ENCODE assay signal across 8 cellular contexts in the genomic region with DNA sequence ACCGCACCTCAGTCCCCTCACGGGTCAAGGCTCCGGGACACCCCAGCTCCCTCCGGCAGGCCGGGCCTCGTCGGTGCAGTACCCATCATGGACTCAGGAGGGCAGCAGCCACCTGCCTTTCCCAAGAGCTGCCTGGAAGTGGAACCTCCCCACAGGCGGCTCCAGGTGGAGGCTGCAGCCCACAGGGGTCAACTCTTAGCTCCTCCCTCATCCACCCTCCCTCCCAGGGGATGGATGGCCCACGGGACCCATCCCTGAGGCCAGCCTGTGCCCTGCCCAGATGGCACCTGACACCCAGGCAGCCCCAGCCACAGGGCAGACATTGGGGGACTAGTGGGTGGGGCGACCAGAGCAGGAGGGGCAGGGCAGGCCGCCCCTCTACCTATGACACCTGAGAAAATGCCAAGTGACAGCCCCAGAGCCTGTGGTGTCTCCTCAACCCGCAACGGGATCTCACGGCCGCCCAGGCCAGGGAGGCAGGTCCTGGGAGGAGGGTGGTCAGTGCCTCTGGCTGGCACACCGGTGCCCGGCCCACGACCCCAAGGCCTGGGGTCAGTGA. TPM values are rescaled to one million over a fixed set of nuclear protein-coding genes. Genes with fewer than 3 reads are reported as not detected.
DNase-seq lines count a peak whose midpoint lies in the region; ATAC-seq, FAIRE-seq and TF ChIP-seq lines count a peak whose summit lies in the region.

No MANE protein-coding gene starts in this region.

- peak overlapping the region; percentile 51 for H3K27ac ChIP-seq in RWPE2 (ENCODE audit: poor library complexity, severe bottlenecking)
- H3K27ac ChIP-seq in gastroesophageal sphincter, result no peak overlapping the region
- H3K27ac ChIP-seq in osteoblast (ENCODE audit: low read depth, low read length), result no peak overlapping the region
- H3K27ac ChIP-seq in tibial artery, result no peak overlapping the region

- H3K4me2 ChIP-seq in osteoblast (ENCODE audit: insufficient read depth, low read length), result no peak overlapping the region

- ATAC-seq in RWPE2 (ENCODE audit: low read depth) (peak; percentile 70), gastroesophageal sphincter (peak; percentile 64), HG02973 (IDR thresholded peaks at IDR 0.05; ENCODE audit: unreplicated experiment) (no peak)

- no peak for FAIRE-seq in D721Med (lab: Jason Lieb, UNC)

- no peak overlapping the region for H2AFZ ChIP-seq in osteoblast (ENCODE audit: low read length)

- WGBS in gastroesophageal sphincter (ENCODE audit: low coverage in 1 of 2), 2 donors, result no CpG with 5 or more reads among the region's 18 CpGs

- H3K27me3 ChIP-seq in RWPE2 (ENCODE audit: insufficient read depth, poor library complexity, severe bottlenecking), result no peaks in the 10 kb centered on the region
- H3K27me3 ChIP-seq in gastroesophageal sphincter, result peaks cover 83% of the 10 kb centered on the region
- peaks cover 16% of the 10 kb centered on the region for H3K27me3 ChIP-seq in osteoblast (ENCODE audit: insufficient read depth, low read length)
- peaks cover 0 to 52% of the 10 kb centered on the region in 2 donors for H3K27me3 ChIP-seq in tibial artery

- peak; percentile 75 for TF ChIP-seq CTCF in D721Med (IDR thresholded peaks at IDR 0.05; ENCODE audit: insufficient read depth, missing control alignments)
- TF ChIP-seq CTCF in RWPE2 (IDR thresholded peaks at IDR 0.05; ENCODE audit: poor library complexity, severe bottlenecking), result peak; percentile 90
- peak in 3 of 4 experiments; percentile 72 to 91 (median 89) for TF ChIP-seq CTCF in gastroesophageal sphincter (IDR thresholded peaks at IDR 0.05)
- TF ChIP-seq CTCF in osteoblast (IDR thresholded peaks at IDR 0.05; ENCODE audit: extremely low read depth, low read depth, low read length), result peak; percentile 88
- TF ChIP-seq CTCF in tibial artery (IDR thresholded peaks at IDR 0.05), result peak; percentile 93 to 97

- intact Hi-C loops in tibial artery (cut with DNase I; ENCODE audit: low total_unique reads), result loop anchor here (2.0 to 10.0 kb wide), 3 partner anchors 32 to 272 kb away; no protein-coding TSS in a partner anchor

- H3K36me3 ChIP-seq in RWPE2 (ENCODE audit: low read depth) (no peaks in the 10 kb centered on the region), gastroesophageal sphincter (no peaks in the 10 kb centered on the region), osteoblast (ENCODE audit: insufficient read depth, low read length) (no peaks in the 10 kb centered on the region), tibial artery (no peaks in the 10 kb centered on the region)

- no peak for TF ChIP-seq EP300 in gastroesophageal sphincter (IDR thresholded peaks at IDR 0.05)

- H3K9me3 ChIP-seq in RWPE2 (ENCODE audit: severe bottlenecking) (no peaks in the 10 kb centered on the region), gastroesophageal sphincter (no peaks in the 10 kb centered on the region), osteoblast (ENCODE audit: low read depth, low read length) (no peaks in the 10 kb centered on the region), tibial artery (no peaks in the 10 kb centered on the region)

- H3K4me1 ChIP-seq in RWPE2 (ENCODE audit: insufficient read depth, poor library complexity, severe bottlenecking), result peaks cover 8% of the 10 kb centered on the region
- H3K4me1 ChIP-seq in gastroesophageal sphincter, result peaks cover 0 to 36% (median 13%) of the 10 kb centered on the region in 3 donors
- H3K4me1 ChIP-seq in osteoblast (ENCODE audit: insufficient read depth, low read length), result no peaks in the 10 kb centered on the region
- H3K4me1 ChIP-seq in tibial artery, result peaks cover 0 to 30% (median 17%) of the 10 kb centered on the region in 4 donors

- H3K4me3 ChIP-seq in RWPE2 (ENCODE audit: severe bottlenecking) (no peak overlapping the region), gastroesophageal sphincter (no peak overlapping the region), osteoblast (ENCODE audit: insufficient read depth, low read length) (no peak overlapping the region), tibial artery (no peak overlapping the region)

- peaks cover 4% of the 10 kb centered on the region for H4K20me1 ChIP-seq in osteoblast (ENCODE audit: insufficient read depth, low read length)

- DNase-seq in D721Med (ENCODE audit: insufficient read length, low spot score), result peak; percentile 54
- DNase-seq in HS-5 (ENCODE audit: low read depth), result peak; percentile 11
- no peak for DNase-seq in RWPE2 (ENCODE audit: low spot score)
- peak; percentile 65 for DNase-seq in activated gamma-delta T cell treated with Interleukin-2 at 50 U/mL for 16 hours
- peak; percentile 99 for DNase-seq in osteoblast (ENCODE audit: insufficient read length, low spot score, missing footprints)
- DNase-seq in tibial artery, result peak; percentile 61 to 80

- no peak for TF ChIP-seq POLR2A in gastroesophageal sphincter (IDR thresholded peaks at IDR 0.05)

- no peaks in the 10 kb centered on the region for H3K79me2 ChIP-seq in osteoblast (ENCODE audit: insufficient read depth, low read length)

RNA-seq across cellular contexts. Expression of a gene that starts 1.2 kb away (rescaled TPM):
- total RNA-seq in gastroesophageal sphincter, result 1 to 10 TPM in 1 of 4 donors, under 1 TPM in 3; 0.54 to 2.3 (median 0.87) TPM
- not detected in 2 replicates for total RNA-seq in osteoblast
